ENCODE assay signal across 8 cellular contexts in the genomic region with DNA sequence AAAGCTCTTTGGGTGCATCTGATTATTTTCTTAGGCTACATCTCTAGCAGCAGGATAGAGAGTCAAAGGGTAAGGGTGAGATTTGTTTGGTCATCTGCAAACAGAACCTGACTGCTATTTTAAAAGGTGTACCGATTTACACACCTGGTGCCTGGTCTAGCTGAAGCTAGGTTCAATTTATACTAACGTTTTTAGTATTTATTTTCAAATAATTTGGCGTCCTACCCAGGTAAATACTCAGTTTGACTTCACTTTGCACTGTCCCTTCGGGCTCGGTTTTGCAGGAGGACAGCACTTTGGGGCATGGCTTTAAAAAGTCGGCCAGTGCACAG. TPM values are rescaled to one million over a fixed set of nuclear protein-coding genes. Genes with fewer than 3 reads are reported as not detected.
A peak's percentile ranks its signal among the peaks of the same experiment; 100 is the strongest.
DNase-seq lines count a peak whose midpoint lies in the region; ATAC-seq and TF ChIP-seq lines count a peak whose summit lies in the region.

No MANE protein-coding gene starts in this region.

- H3K4me2 ChIP-seq in DND-41 (ENCODE audit: insufficient read depth, low read length) = peak overlapping the region; percentile 74

- peaks cover 49% of the 10 kb centered on the region for H3K79me2 ChIP-seq in DND-41 (ENCODE audit: insufficient read depth, low read length)

- peaks cover 34% of the 10 kb centered on the region for H3K36me3 ChIP-seq in DND-41 (ENCODE audit: insufficient read depth, low read length)
- peaks cover 44% of the 10 kb centered on the region for H3K36me3 ChIP-seq in NT2/D1 (ENCODE audit: insufficient read depth, insufficient read length, low read length)
- peaks cover 29% of the 10 kb centered on the region for H3K36me3 ChIP-seq in endodermal cell (ENCODE audit: control insufficient read depth, insufficient read depth, low read length)

- peaks cover 13% of the 10 kb centered on the region for H4K20me1 ChIP-seq in DND-41 (ENCODE audit: insufficient read depth, low read length)

- no peak for DNase-seq in DND-41
- no peak for DNase-seq in NT2/D1 (ENCODE audit: low read depth, low spot score)
- no peak for DNase-seq in endodermal cell
- DNase-seq in osteocyte (ENCODE audit: extremely low spot score, unreplicated experiment) = no peak
- DNase-seq in NCI-H748 (lab: John Stamatoyannopoulos, UW; ENCODE audit: unreplicated experiment) = no peak
- no peak for DNase-seq in activated CD8-positive, alpha-beta memory T cell treated with anti-CD3 and anti-CD28 coated beads for 24 hours
- no peak for DNase-seq in DMS53 treated with DMSO at 0.1 percent for 48 hours (lab: John Stamatoyannopoulos, UW; ENCODE audit: unreplicated experiment)
- DNase-seq in NCI-H2107 (lab: John Stamatoyannopoulos, UW) = no peak

- H3K27me3 ChIP-seq in DND-41 (ENCODE audit: insufficient read depth, low read length, poor library complexity) (no peaks in the 10 kb centered on the region), NT2/D1 (ENCODE audit: insufficient read depth, insufficient read length) (no peaks in the 10 kb centered on the region), endodermal cell (ENCODE audit: control insufficient read depth, insufficient read depth, low read length, poor library complexity, severe bottlenecking) (no peaks in the 10 kb centered on the region)

- TF ChIP-seq CTCF in DND-41 (IDR thresholded peaks at IDR 0.05; ENCODE audit: borderline replicate concordance, extremely low read depth, low read length, poor library complexity, severe bottlenecking) = no peak
- no peak for TF ChIP-seq CTCF in endodermal cell (conservative IDR thresholded peaks at IDR 0.05)
- no peak for TF ChIP-seq CTCF in osteocyte (IDR thresholded peaks at IDR 0.05)

- peak overlapping the region; percentile 86 for H2AFZ ChIP-seq in DND-41 (ENCODE audit: low read depth, low read length)

- 0 to 3% methylated on average over 4 to 6 of the region's 6 CpGs for WGBS in endodermal cell (ENCODE audit: insufficient coverage in 1 of 2, insufficient read length in 1 of 2), 2 experiments

- ATAC-seq in DND-41 (ENCODE audit: insufficient read depth, low read depth) = no peak

- H3K27ac Mint-ChIP-seq in endodermal cell (peak overlapping the region; percentile 100), osteocyte (ENCODE audit: unreplicated experiment) (peak overlapping the region; percentile 100)

- H3K9me3 ChIP-seq in DND-41 (ENCODE audit: insufficient read depth, low read length, severe bottlenecking) (no peaks in the 10 kb centered on the region), NT2/D1 (ENCODE audit: insufficient read depth, low read length) (no peaks in the 10 kb centered on the region), endodermal cell (ENCODE audit: control insufficient read depth, low read length) (peaks cover under 1% of the 10 kb centered on the region)

- H3K27me3 Mint-ChIP-seq in endodermal cell (ENCODE audit: insufficient read depth) (no peaks in the 10 kb centered on the region), osteocyte (ENCODE audit: unreplicated experiment) (no peaks in the 10 kb centered on the region)

- peak overlapping the region; percentile 88 for H3K9ac ChIP-seq in DND-41 (ENCODE audit: low read depth, low read length)
- peak overlapping the region; percentile 96 for H3K9ac ChIP-seq in NT2/D1 (ENCODE audit: insufficient read length, low read depth)
- peak overlapping the region; percentile 87 for H3K9ac ChIP-seq in endodermal cell (ENCODE audit: extremely low read depth, low read length, poor library complexity, severe bottlenecking)

- H3K36me3 Mint-ChIP-seq in endodermal cell (ENCODE audit: low read depth) (peaks cover 32% of the 10 kb centered on the region), osteocyte (ENCODE audit: unreplicated experiment) (peaks cover 8% of the 10 kb centered on the region)

- no peaks in the 10 kb centered on the region for H3K9me3 Mint-ChIP-seq in endodermal cell
- no peaks in the 10 kb centered on the region for H3K9me3 Mint-ChIP-seq in osteocyte (ENCODE audit: unreplicated experiment)

- peak overlapping the region; percentile 97 for H3K4me3 Mint-ChIP-seq in endodermal cell
- H3K4me3 Mint-ChIP-seq in osteocyte (ENCODE audit: unreplicated experiment) = peak overlapping the region; percentile 96

- H3K27ac ChIP-seq in DND-41 (ENCODE audit: low read length) = peak overlapping the region; percentile 89
- no peak overlapping the region for H3K27ac ChIP-seq in endodermal cell (ENCODE audit: low read depth, low read length)

- H3K4me1 Mint-ChIP-seq in endodermal cell (peaks cover 33% of the 10 kb centered on the region), osteocyte (ENCODE audit: unreplicated experiment) (peaks cover 27% of the 10 kb centered on the region)

- H3K4me3 ChIP-seq in DND-41 (ENCODE audit: low read depth in 1 of 2, low read length in 2 of 2) (peak overlapping the region; percentile 59 to 97; a peak in 3 of 4 replicates), NT2/D1 (ENCODE audit: insufficient read length, low read depth) (peak overlapping the region; percentile 90), endodermal cell (ENCODE audit: low read length) (peak overlapping the region; percentile 93)

- H3K4me1 ChIP-seq in DND-41 (ENCODE audit: insufficient read depth, low read length) (peaks cover 47% of the 10 kb centered on the region), NT2/D1 (ENCODE audit: insufficient read depth, insufficient read length) (no peaks in the 10 kb centered on the region), endodermal cell (ENCODE audit: control insufficient read depth, insufficient read depth, low read length) (no peaks in the 10 kb centered on the region)

RNA-seq across cellular contexts. Expression of a gene that starts 0.7 kb away (rescaled TPM):
- total RNA-seq in endodermal cell (10 to 100 TPM; 37.2 to 38.2 TPM), osteocyte (26.8 and 31.1 TPM in 2 replicates)
- 40.6 TPM for polyA plus RNA-seq in endodermal cell (2013, experiment 1 of 2)
- polyA plus RNA-seq in endodermal cell (2013, experiment 2 of 2) = 35.9 TPM

RNA-seq across cellular contexts. Expression of a gene that starts 0.7 kb away (rescaled TPM):
- total RNA-seq in endodermal cell = 10 to 100 TPM; 27.3 to 40.3 TPM
- 42.5 TPM for polyA plus RNA-seq in endodermal cell (2013, experiment 1 of 2)
- polyA plus RNA-seq in endodermal cell (2013, experiment 2 of 2) = 38.4 TPM
- 12.7 and 12.8 TPM in 2 replicates for total RNA-seq in osteocyte
